11 cellular contexts compared by ENCODE assay signal in genomic region chr10:110392860-110393732, GRCh38.
DNase-seq lines count a peak whose midpoint lies in the region; TF ChIP-seq lines count a peak whose summit lies in the region.
"Had no signal": no experiment of that assay in that cellular context is flagged by ENCODE, and none has a peak within 500 bp of the region (broad histone marks: within the 10 kb centered on the region; RNA-seq: fewer than 3 reads in every experiment).

No MANE protein-coding gene starts in this region.

- POLR2A ChIA-PET in Caco-2 (lab: Charles Lee), result no interaction called here

- H3K4me1 ChIP-seq in Caco-2, result peaks cover 62% of the 10 kb centered on the region

- no peak overlapping the region for H3K4me3 Mint-ChIP-seq in Caco-2 (ENCODE audit: unreplicated experiment)

- DNase-seq in Caco-2 (no peak), NCI-H524 treated with DMSO at 0.1 percent for 48 hours (lab: John Stamatoyannopoulos, UW) (peak; percentile 1), epithelial cell of esophagus (ENCODE audit: low read depth) (peak; percentile 71), putamen (ENCODE audit: low spot score) (peak; percentile 22), NCI-H187 (lab: John Stamatoyannopoulos, UW) (no peak), NCI-H1105 (lab: John Stamatoyannopoulos, UW) (no peak), SHP77 treated with DMSO at 0.1 percent for 48 hours (lab: John Stamatoyannopoulos, UW) (no peak), NCI-H2227 treated with DMSO at 0.1 percent for 48 hours (lab: John Stamatoyannopoulos, UW) (no peak)
- DNase-seq: activated CD4-positive, alpha-beta T cell treated with anti-CD3 and anti-CD28 coated beads for 1 hour had no signal

- no peaks in the 10 kb centered on the region for H3K27me3 Mint-ChIP-seq in Caco-2 (ENCODE audit: insufficient read depth, unreplicated experiment)

- TF ChIP-seq CTCF in Caco-2 (IDR thresholded peaks at IDR 0.05; ENCODE audit: insufficient read depth in 1 of 2, low read depth in 1 of 2, low read length in 1 of 2, severe bottlenecking in 1 of 2, unreplicated experiment in 1 of 2) (no peak), epithelial cell of esophagus (IDR thresholded peaks at IDR 0.05; ENCODE audit: insufficient read depth, low read depth, low read length, missing control alignments) (no peak)

- H3K27me3 ChIP-seq in Caco-2 (replicated peaks; ENCODE audit: control insufficient read depth, insufficient read depth, low read length), result no peaks in the 10 kb centered on the region
- H3K27me3 ChIP-seq: cardiac muscle cell had no signal

- no peaks in the 10 kb centered on the region; the same call in 1 of the 2 replicates for H3K36me3 ChIP-seq in Caco-2 (ENCODE audit: control insufficient read depth, insufficient read depth, low read length)
- H3K36me3 ChIP-seq: cardiac muscle cell, tibial artery had no signal

- no peaks in the 10 kb centered on the region for H3K9me3 Mint-ChIP-seq in Caco-2 (ENCODE audit: unreplicated experiment)

- CTCF ChIA-PET in Caco-2 (lab: Charles Lee), result no interaction called here

- H3K27ac Mint-ChIP-seq in Caco-2 (ENCODE audit: unreplicated experiment), result peak overlapping the region; percentile 45

- H3K4me1 Mint-ChIP-seq in Caco-2 (ENCODE audit: low read depth, unreplicated experiment), result peaks cover 58% of the 10 kb centered on the region

- intact Hi-C loops in Caco-2 (cut with micrococcal nuclease; ENCODE audit: unreplicated experiment), result no loop called here

- H3K9me3 ChIP-seq in Caco-2, result no peaks in the 10 kb centered on the region
- H3K9me3 ChIP-seq: tibial artery had no signal

- BruUV-seq in Caco-2 (replicated peaks; lab: Mats Ljungman, UMichigan), result no TSS peak

- H3K4me3 ChIP-seq in Caco-2 (ENCODE audit: low read depth, low read length), result no peak overlapping the region
- H3K4me3 ChIP-seq in epithelial cell of esophagus (ENCODE audit: low read length), result no peak overlapping the region
- H3K4me3 ChIP-seq: cardiac muscle cell, tibial artery had no signal

- peaks cover 5% of the 10 kb centered on the region for H3K36me3 Mint-ChIP-seq in Caco-2 (ENCODE audit: insufficient read depth, unreplicated experiment)

Comparison
In these comparisons a context has a peak if more than half of its experiments do, and no peak if none do; other contexts are left out.
1. DNase-seq: peak in NCI-H524 treated with DMSO at 0.1 percent for 48 hours (single experiment), epithelial cell of esophagus (single experiment) and putamen (single experiment); none in Caco-2 (0 of 2), NCI-H187 (0 of 2), NCI-H1105 (single experiment), SHP77 treated with DMSO at 0.1 percent for 48 hours (single experiment) and NCI-H2227 treated with DMSO at 0.1 percent for 48 hours (single experiment).